Comparison of ENCODE assay signal across 18 cellular contexts in genomic region chr14:67416085-67416484, GRCh38. TPM values are rescaled to one million over a fixed set of nuclear protein-coding genes. Genes with fewer than 3 reads are reported as not detected.
DNase-seq lines count a peak whose midpoint lies in the region; ATAC-seq and TF ChIP-seq lines count a peak whose summit lies in the region.
"Had no signal": no experiment of that assay in that cellular context is flagged by ENCODE, and none has a peak within 500 bp of the region (broad histone marks: within the 10 kb centered on the region; RNA-seq: fewer than 3 reads in every experiment).

No MANE protein-coding gene starts in this region.

- intact Hi-C loops in body of pancreas (cut with DNase I): no loop called here
- intact Hi-C loops in testis (cut with DNase I; ENCODE audit: low total_unique reads): no loop called here
- intact Hi-C loops in CD8-positive, alpha-beta T cell (cut with DNase I, micrococcal nuclease): no loop called here

- H3K9me3 ChIP-seq in body of pancreas (no peaks in the 10 kb centered on the region), liver (ENCODE audit: control insufficient read depth in 4 of 4, low read length in 3 of 4) (no peaks in the 10 kb centered on the region), testis (no peaks in the 10 kb centered on the region)
- no peaks in the 10 kb centered on the region for H3K9me3 ChIP-seq in CD8-positive, alpha-beta T cell (ENCODE audit: low read length)

- TF ChIP-seq POLR2A in body of pancreas (IDR thresholded peaks at IDR 0.05) (no peak), testis (IDR thresholded peaks at IDR 0.05) (no peak)

- H3K9ac ChIP-seq in liver (ENCODE audit: low read depth in 1 of 2, low read length in 2 of 2): no peak overlapping the region

- 26 to 33% methylated on average over 8 of the region's 8 CpGs for WGBS in body of pancreas, 2 donors
- 37% methylated on average over 8 of the region's 8 CpGs for WGBS in liver
- 40 to 43% methylated on average over 8 of the region's 8 CpGs for WGBS in testis, 2 donors

- no peaks in the 10 kb centered on the region for H3K27me3 Mint-ChIP-seq in chondrocyte (ENCODE audit: low read depth)
- peaks cover 12% of the 10 kb centered on the region for H3K27me3 Mint-ChIP-seq in CD8-positive, alpha-beta T cell (ENCODE audit: low read depth)
- H3K27me3 Mint-ChIP-seq: CD4-positive, alpha-beta T cell had no signal

- H3K36me3 Mint-ChIP-seq in chondrocyte (ENCODE audit: low read depth): no peaks in the 10 kb centered on the region
- no peaks in the 10 kb centered on the region for H3K36me3 Mint-ChIP-seq in CD8-positive, alpha-beta T cell

- no peak overlapping the region for H3K27ac Mint-ChIP-seq in chondrocyte (ENCODE audit: unreplicated experiment)
- H3K27ac Mint-ChIP-seq in CD8-positive, alpha-beta T cell: no peak overlapping the region
- H3K27ac Mint-ChIP-seq: CD4-positive, alpha-beta T cell had no signal

- H3K4me1 Mint-ChIP-seq in chondrocyte (ENCODE audit: low read depth): peaks cover 8% of the 10 kb centered on the region
- peaks cover 3% of the 10 kb centered on the region for H3K4me1 Mint-ChIP-seq in CD8-positive, alpha-beta T cell (ENCODE audit: low read depth)

- H3K9me3 Mint-ChIP-seq in chondrocyte (ENCODE audit: low read depth): no peaks in the 10 kb centered on the region
- H3K9me3 Mint-ChIP-seq in CD8-positive, alpha-beta T cell: no peaks in the 10 kb centered on the region
- H3K9me3 Mint-ChIP-seq: CD4-positive, alpha-beta T cell had no signal

- H3K4me3 ChIP-seq in body of pancreas (no peak overlapping the region), liver (ENCODE audit: low read depth in 1 of 3, low read length in 3 of 3) (no peak overlapping the region), testis (no peak overlapping the region)
- no peak overlapping the region for H3K4me3 ChIP-seq in CD8-positive, alpha-beta T cell (ENCODE audit: low read depth, low read length)
- H3K4me3 ChIP-seq: PC-9 had no signal

- no peak for TF ChIP-seq CTCF in body of pancreas (IDR thresholded peaks at IDR 0.05)
- TF ChIP-seq CTCF in liver (IDR thresholded peaks at IDR 0.05; ENCODE audit: low read depth, low read length, missing input control): no peak
- no peak for TF ChIP-seq CTCF in testis (IDR thresholded peaks at IDR 0.05)
- TF ChIP-seq CTCF in chondrocyte (IDR thresholded peaks at IDR 0.05): no peak
- TF ChIP-seq CTCF in CD8-positive, alpha-beta T cell (IDR thresholded peaks at IDR 0.05): no peak

- peak; percentile 64 for ATAC-seq in body of pancreas
- ATAC-seq in CD8-positive, alpha-beta T cell: no peak
- ATAC-seq: Right ventricle myocardium inferior had no signal

- H3K4me3 Mint-ChIP-seq in chondrocyte (ENCODE audit: unreplicated experiment): no peak overlapping the region
- no peak overlapping the region for H3K4me3 Mint-ChIP-seq in CD8-positive, alpha-beta T cell
- H3K4me3 Mint-ChIP-seq: CD4-positive, alpha-beta T cell had no signal

- DNase-seq in OCI-M1 (lab: John Stamatoyannopoulos, UW) (peak; percentile 50), body of pancreas (peak; percentile 52 to 79 (median 70)), testis (peak; percentile 72), retina (no peak), chondrocyte (ENCODE audit: low spot score) (no peak)
- DNase-seq in CD8-positive, alpha-beta T cell: no peak
- DNase-seq: ACHN; Calu3; CD4-positive, alpha-beta T cell; DMS53; HCEC 1CT; NCI-H1417; NCI-H1930; NCI-H446 treated with DMSO at 0.1 percent for 48 hours; NCI-H774; PC-9 had no signal

- H3K4me1 ChIP-seq in body of pancreas (peaks cover 37% of the 10 kb centered on the region), liver (ENCODE audit: control insufficient read depth in 4 of 4, insufficient read depth in 4 of 4, low read length in 3 of 4) (peaks cover 4 to 10% (median 6%) of the 10 kb centered on the region in 4 donors), testis (peaks cover 7% of the 10 kb centered on the region)
- peaks cover 4% of the 10 kb centered on the region for H3K4me1 ChIP-seq in CD8-positive, alpha-beta T cell (ENCODE audit: insufficient read depth, low read length)

- POLR2A ChIA-PET in CD8-positive, alpha-beta T cell (lab: Charles Lee): no interaction called here

- CTCF ChIA-PET in CD8-positive, alpha-beta T cell (lab: Charles Lee): interaction anchor here (2.0 to 2.1 kb wide), 2 partner anchors 11 to 156 kb away, joined by 8 to 12 read pairs; no protein-coding TSS in a partner anchor

- H3K36me3 ChIP-seq in body of pancreas (replicated peaks in 1 of 2; ENCODE audit: insufficient read depth in 1 of 2, low read depth in 2 of 2) (no peaks in the 10 kb centered on the region), liver (ENCODE audit: control insufficient read depth in 4 of 4, insufficient read depth in 3 of 4, low read depth in 1 of 4, low read length in 3 of 4) (no peaks in the 10 kb centered on the region), testis (ENCODE audit: low read depth, missing control alignments) (no peaks in the 10 kb centered on the region)
- no peaks in the 10 kb centered on the region for H3K36me3 ChIP-seq in CD8-positive, alpha-beta T cell (ENCODE audit: insufficient read depth, low read length)

- H3K27ac ChIP-seq in body of pancreas (no peak overlapping the region), liver (ENCODE audit: low read depth in 1 of 2, low read length in 2 of 2) (no peak overlapping the region), testis (no peak overlapping the region)
- no peak overlapping the region for H3K27ac ChIP-seq in CD8-positive, alpha-beta T cell (ENCODE audit: low read depth, low read length)
- H3K27ac ChIP-seq: PC-9 had no signal

- no peak for TF ChIP-seq RAD21 in liver (IDR thresholded peaks at IDR 0.05)

- H3K27me3 ChIP-seq in body of pancreas (no peaks in the 10 kb centered on the region), liver (ENCODE audit: control insufficient read depth in 4 of 4, insufficient read depth in 4 of 4, low read length in 3 of 4) (no peaks in the 10 kb centered on the region), testis (no peaks in the 10 kb centered on the region)
- no peaks in the 10 kb centered on the region for H3K27me3 ChIP-seq in CD8-positive, alpha-beta T cell (ENCODE audit: insufficient read depth, low read length)

TF ChIP-seq in liver, 16 proteins besides CTCF, POLR2A, EP300 and RAD21 (continues in another document):
- no peak for TF ChIP-seq GABPA (IDR thresholded peaks at IDR 0.05 in 1 of 2, conservative IDR thresholded peaks at IDR 0.05 in 1 of 2)
- no peak for TF ChIP-seq ZBTB33 (IDR thresholded peaks at IDR 0.05)
- TF ChIP-seq RXRA (IDR thresholded peaks at IDR 0.05): peak in 1 of 2 donors; percentile 49
- TF ChIP-seq EGR1 (IDR thresholded peaks at IDR 0.05; ENCODE audit: low read depth in 2 of 2): no peak
- TF ChIP-seq NR2F2 (IDR thresholded peaks at IDR 0.05): no peak
- peak in 1 of 2 donors; percentile 35 for TF ChIP-seq JUND (IDR thresholded peaks at IDR 0.05)
- peak; percentile 25 to 51 for TF ChIP-seq HNF4A (conservative IDR thresholded peaks at IDR 0.05)
- TF ChIP-seq FOXA1 (IDR thresholded peaks at IDR 0.05): no peak
- no peak for TF ChIP-seq FOXA2 (IDR thresholded peaks at IDR 0.05)
- TF ChIP-seq, protein P1, sequence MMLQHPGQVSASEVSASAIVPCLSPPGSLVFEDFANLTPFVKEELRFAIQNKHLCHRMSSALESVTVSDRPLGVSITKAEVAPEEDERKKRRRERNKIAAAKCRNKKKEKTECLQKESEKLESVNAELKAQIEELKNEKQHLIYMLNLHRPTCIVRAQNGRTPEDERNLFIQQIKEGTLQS (IDR thresholded peaks at IDR 0.05): no peak
- TF ChIP-seq HNF4G (IDR thresholded peaks at IDR 0.05): no peak
- no peak for TF ChIP-seq TAF1 (conservative IDR thresholded peaks at IDR 0.05)
- TF ChIP-seq, protein P2, sequence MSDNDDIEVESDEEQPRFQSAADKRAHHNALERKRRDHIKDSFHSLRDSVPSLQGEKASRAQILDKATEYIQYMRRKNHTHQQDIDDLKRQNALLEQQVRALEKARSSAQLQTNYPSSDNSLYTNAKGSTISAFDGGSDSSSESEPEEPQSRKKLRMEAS (IDR thresholded peaks at IDR 0.05): no peak
- no peak for TF ChIP-seq SP1 (IDR thresholded peaks at IDR 0.05)

RNA-seq across cellular contexts. Expression of gene PLEK2, which starts 4.1 kb away (rescaled TPM):
- 1 to 10 TPM; 7.5 to 9.2 TPM for total RNA-seq in body of pancreas
- total RNA-seq in liver: 10 to 100 TPM in 1 of 2 donors, 1 to 10 TPM in 1; 6.1 to 17.4 TPM
- 10 to 100 TPM; 11.0 to 11.3 TPM for polyA plus RNA-seq in liver
- total RNA-seq in testis: 1 to 10 TPM; 4.2 to 5.7 TPM
- polyA plus RNA-seq in testis (ENCODE audit: insufficient read depth, low read depth, low replicate concordance): 7.1 TPM
- not detected in 3 replicates for total RNA-seq in chondrocyte
- not detected for total RNA-seq in CD8-positive, alpha-beta T cell
- total RNA-seq: Right ventricle myocardium inferior had no signal

RNA-seq across cellular contexts. Expression of gene EIF2S1, which starts 56.0 kb away (rescaled TPM):
- total RNA-seq in body of pancreas: 10 to 100 TPM; 17.5 to 45.9 TPM
- 10 to 100 TPM; 68.0 to 84.6 TPM for total RNA-seq in liver
- 10 to 100 TPM; 32.3 to 72.2 TPM for polyA plus RNA-seq in liver
- total RNA-seq in testis: 10 to 100 TPM; 82.1 to 83.9 TPM
- polyA plus RNA-seq in testis (ENCODE audit: insufficient read depth, low read depth, low replicate concordance): 158 TPM
- total RNA-seq in chondrocyte: 88.3 to 91.5 TPM (median 90.5 TPM) in 3 replicates
- 10 to 100 TPM; 29.4 to 34.4 TPM for total RNA-seq in CD8-positive, alpha-beta T cell

RNA-seq across cellular contexts. Expression of gene ATP6V1D, which starts 56.5 kb away (rescaled TPM):
- total RNA-seq in body of pancreas (10 to 100 TPM; 39.7 to 40.9 TPM), liver (10 to 100 TPM; 35.8 to 53.2 TPM), testis (100 to 1,000 TPM in 1 of 2 donors, 10 to 100 TPM in 1; 75.6 to 103 TPM), chondrocyte (72.6 to 77.8 TPM (median 74.9 TPM) in 3 replicates)
- polyA plus RNA-seq in liver (10 to 100 TPM; 22.6 to 49.8 TPM), testis (ENCODE audit: insufficient read depth, low read depth, low replicate concordance) (68.0 TPM)
- 10 to 100 TPM; 30.1 to 34.2 TPM for total RNA-seq in CD8-positive, alpha-beta T cell

Comparison
In these comparisons a context has a peak if more than half of its experiments do, and no peak if none do; other contexts are left out.
1. DNase-seq: peak in OCI-M1 (single experiment), body of pancreas (4 of 4) and testis (single experiment); none in retina (single experiment), chondrocyte (single experiment) and CD8-positive, alpha-beta T cell (0 of 7).